In the genomic region with DNA sequence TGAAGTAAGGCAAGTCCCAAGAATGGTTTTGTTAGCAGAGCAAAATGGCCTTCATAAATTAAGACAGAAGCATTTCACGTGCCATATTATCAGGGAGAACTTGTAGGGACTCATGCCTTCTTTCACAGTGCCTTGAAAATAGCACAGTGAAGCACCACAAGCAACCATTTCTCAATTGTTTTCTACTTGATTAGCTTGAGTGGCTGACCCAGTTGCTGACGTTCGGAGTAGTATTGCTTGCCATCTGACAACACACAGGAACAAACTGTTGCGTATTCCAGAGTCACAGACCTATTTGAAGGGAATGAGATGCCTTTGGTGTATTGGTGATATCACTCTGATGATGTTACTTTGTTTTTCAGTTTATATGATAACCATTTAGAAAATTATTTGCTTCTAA, we compare ENCODE assay signal across 34 cellular contexts. TPM values are rescaled to one million over a fixed set of nuclear protein-coding genes. Genes with fewer than 3 reads are reported as not detected.
"Had no signal": no experiment of that assay in that cellular context is flagged by ENCODE, and none has a peak within 500 bp of the region (broad histone marks: within the 10 kb centered on the region; RNA-seq: fewer than 3 reads in every experiment).

No MANE protein-coding gene starts in this region.

- H3K27me3 Mint-ChIP-seq: activated T-helper 17 cell treated with anti-CD3 and anti-CD28 coated beads, Interleukin-2, amount 50 U/mL, for 72 hours had no signal

- H3K27ac Mint-ChIP-seq: activated CD4-positive, alpha-beta memory T cell treated with anti-CD3 and anti-CD28 coated beads, Interleukin-2, amount 10 ng/mL, durations not matched to agents 7 days and 5 days; activated naive CD8-positive, alpha-beta T cell treated with anti-CD3 and anti-CD28 coated beads for 36 hours; activated T-cell treated with anti-CD3 and anti-CD28 coated beads, Interleukin-2, amount 50 U/mL, for 72 hours; activated T-helper 17 cell treated with anti-CD3 and anti-CD28 coated beads, Interleukin-2, amount 50 U/mL, for 72 hours had no signal

- H3K27ac ChIP-seq: ascending aorta, WERI-Rb-1 had no signal

- H3K4me3 Mint-ChIP-seq: activated CD4-positive, alpha-beta memory T cell treated with anti-CD3 and anti-CD28 coated beads, Interleukin-2, amount 10 ng/mL, durations not matched to agents 7 days and 5 days; activated naive CD8-positive, alpha-beta T cell treated with anti-CD3 and anti-CD28 coated beads for 36 hours; activated T-cell treated with anti-CD3 and anti-CD28 coated beads, Interleukin-2, amount 50 U/mL, for 72 hours; activated T-helper 17 cell treated with anti-CD3 and anti-CD28 coated beads, Interleukin-2, amount 50 U/mL, for 72 hours had no signal

- H3K9me3 ChIP-seq: ascending aorta, Peyer's patch had no signal

- ATAC-seq: activated T-cell treated with anti-CD3 and anti-CD28 coated beads, Interleukin-2, amount 50 U/mL, for 72 hours; activated T-helper 17 cell treated with anti-CD3 and anti-CD28 coated beads, Interleukin-2, amount 50 U/mL, for 72 hours; K562; PC-3 had no signal

- H3K27me3 ChIP-seq: ascending aorta, Peyer's patch had no signal

- H3K4me3 ChIP-seq: ascending aorta, K562, Peyer's patch had no signal

- H3K36me3 Mint-ChIP-seq: activated naive CD8-positive, alpha-beta T cell treated with anti-CD3 and anti-CD28 coated beads for 36 hours had no signal

- H3K36me3 ChIP-seq: ascending aorta, Peyer's patch, WERI-Rb-1 had no signal

- H3K9me3 Mint-ChIP-seq: activated CD4-positive, alpha-beta memory T cell treated with anti-CD3 and anti-CD28 coated beads, Interleukin-2, amount 10 ng/mL, durations not matched to agents 7 days and 5 days; activated naive CD8-positive, alpha-beta T cell treated with anti-CD3 and anti-CD28 coated beads for 36 hours; activated T-cell treated with anti-CD3 and anti-CD28 coated beads, Interleukin-2, amount 50 U/mL, for 72 hours; activated T-helper 17 cell treated with anti-CD3 and anti-CD28 coated beads, Interleukin-2, amount 50 U/mL, for 72 hours had no signal

- DNase-seq: activated CD4-positive, alpha-beta memory T cell treated with anti-CD3 and anti-CD28 coated beads, Interleukin-2, amount 10 ng/mL, durations not matched to agents 7 days and 5 days; activated CD4-positive, alpha-beta T cell treated with anti-CD3 and anti-CD28 coated beads for 1 hour; activated CD4-positive, alpha-beta T cell treated with anti-CD3 and anti-CD28 coated beads for 48 hours; activated CD4-positive, CD25-positive, alpha-beta regulatory T cell; activated effector memory CD4-positive, alpha-beta T cell treated with anti-CD3 and anti-CD28 coated beads, Interleukin-2, amount 50 U/mL, for 16 hours; activated naive CD4-positive, alpha-beta T cell; activated naive CD4-positive, alpha-beta T cell treated with anti-CD3 and anti-CD28 coated beads, Interleukin-2, amount 50 U/mL, for 16 hours; activated naive CD8-positive, alpha-beta T cell treated with anti-CD3 and anti-CD28 coated beads for 36 hours; activated T-cell treated with anti-CD3 and anti-CD28 coated beads, Interleukin-2, amount 50 U/mL, for 1 hour; activated T-cell treated with anti-CD3 and anti-CD28 coated beads, Interleukin-2, amount 50 U/mL, for 72 hours; amygdala; caudate nucleus; NCI-H1092 treated with DMSO at 0.1 percent for 48 hours; NCI-H1417; NCI-H187 treated with DMSO at 0.1 percent for 48 hours; NCI-H2081; NCI-H226; NCI-H446 treated with DMSO at 0.1 percent for 48 hours; NCI-H526; NCI-H748 treated with DMSO at 0.1 percent for 48 hours; NK-92 treated with Interleukin-12 subunit alpha and Interleukin-12 subunit beta, amount 100 ng/mL, for 24 hours; PC-3; Peyer's patch; RPMI8226; SW 1271; T-helper 1 cell; T1000; WERI-Rb-1 had no signal

RNA-seq across cellular contexts. Expression of a gene that starts 48.7 kb away (rescaled TPM):
- total RNA-seq: activated CD4-positive, alpha-beta memory T cell treated with anti-CD3 and anti-CD28 coated beads, Interleukin-2, amount 10 ng/mL, durations not matched to agents 7 days and 5 days; activated CD8-positive, alpha-beta memory T cell treated with anti-CD3 and anti-CD28 coated beads for 36 hours; activated naive CD8-positive, alpha-beta T cell treated with anti-CD3 and anti-CD28 coated beads for 36 hours; ascending aorta; K562; M059J; Peyer's patch; T-helper 2 cell treated with Interferon-gamma antibody and Interleukin-4, amounts not matched to agents 100 ng/mL and 5 ng/mL, for 36 hours had no signal
- polyA plus RNA-seq: K562 had no signal

RNA-seq across cellular contexts. Expression of a gene that starts 49.8 kb away (rescaled TPM):
- total RNA-seq: ascending aorta, K562, M059J, PC-3 had no signal
